In genomic region chr2:100998235-100998573, GRCh38 we compare ENCODE assay signal across 25 cellular contexts.
"Had no signal": no experiment of that assay in that cellular context is flagged by ENCODE, and none has a peak within 500 bp of the region (broad histone marks: within the 10 kb centered on the region; RNA-seq: fewer than 3 reads in every experiment).

No MANE protein-coding gene starts in this region.

- H3K4me1 ChIP-seq: pancreas, psoas muscle had no signal

- H3K27ac Mint-ChIP-seq: activated naive CD8-positive, alpha-beta T cell treated with anti-CD3 and anti-CD28 coated beads for 36 hours; nephron; stimulated activated memory B cell treated with anti-CD40 and anti-IgM and Interleukin-4, amounts not matched to agents 10 μg/mL and 1 μg/mL and 100 μg/mL, for 72 hours; T-helper 1 cell treated with Interleukin-12 subunit alpha and Interleukin-12 subunit beta and Interleukin-4 antibody, amounts not matched to agents 30 μg/mL and 1 μg/mL, for 36 hours; WTC11 had no signal

- H3K4me2 ChIP-seq: smooth muscle cell had no signal

- H3K27me3 ChIP-seq: pancreas, stomach, transverse colon had no signal

- DNase-seq: activated CD4-positive, alpha-beta T cell treated with anti-CD3 and anti-CD28 coated beads, Interleukin-2, amount 50 U/mL, for 48 hours; activated naive CD4-positive, alpha-beta T cell treated with Interleukin-2 at 50 U/mL for 16 hours; activated naive CD8-positive, alpha-beta T cell treated with anti-CD3 and anti-CD28 coated beads for 36 hours; activated T-cell treated with anti-CD3 and anti-CD28 coated beads, Interleukin-2, amount 50 U/mL, for 48 hours; amygdala; hippocampal formation; left ventricle myocardium superior; pancreas; psoas muscle; right cardiac atrium; stimulated activated CD4-positive, alpha-beta T cell treated with anti-CD3 and anti-CD28 coated beads, Interleukin-15, amount 100 ng/mL, for 24 hours; stomach; T1000; transverse colon had no signal

- H3K27me3 Mint-ChIP-seq: activated naive CD8-positive, alpha-beta T cell treated with anti-CD3 and anti-CD28 coated beads for 36 hours; stimulated activated memory B cell treated with anti-CD40 and anti-IgM and Interleukin-4, amounts not matched to agents 10 μg/mL and 1 μg/mL and 100 μg/mL, for 72 hours had no signal

- H3K36me3 ChIP-seq: neutrophil had no signal

- H3K27ac ChIP-seq: coronary artery, epithelial cell of prostate, neutrophil, pancreas, psoas muscle, stomach, transverse colon had no signal

- H3K9me3 ChIP-seq: neutrophil, pancreas, psoas muscle, stomach, transverse colon had no signal

- H3K4me3 Mint-ChIP-seq: activated naive CD8-positive, alpha-beta T cell treated with anti-CD3 and anti-CD28 coated beads for 36 hours; nephron; stimulated activated memory B cell treated with anti-CD40 and anti-IgM and Interleukin-4, amounts not matched to agents 10 μg/mL and 1 μg/mL and 100 μg/mL, for 72 hours; T-helper 1 cell treated with Interleukin-12 subunit alpha and Interleukin-12 subunit beta and Interleukin-4 antibody, amounts not matched to agents 30 μg/mL and 1 μg/mL, for 36 hours; WTC11 had no signal

- H3K9me3 Mint-ChIP-seq: activated naive CD8-positive, alpha-beta T cell treated with anti-CD3 and anti-CD28 coated beads for 36 hours; nephron; stimulated activated memory B cell treated with anti-CD40 and anti-IgM and Interleukin-4, amounts not matched to agents 10 μg/mL and 1 μg/mL and 100 μg/mL, for 72 hours; T-helper 1 cell treated with Interleukin-12 subunit alpha and Interleukin-12 subunit beta and Interleukin-4 antibody, amounts not matched to agents 30 μg/mL and 1 μg/mL, for 36 hours; WTC11 had no signal

- FAIRE-seq: bronchial epithelial cell, frontal cortex, pancreas, urothelium cell line had no signal

- ATAC-seq: left ventricle myocardium superior; pancreas; psoas muscle; right cardiac atrium; stimulated activated memory B cell treated with anti-CD40 and anti-IgM and Interleukin-4, amounts not matched to agents 10 μg/mL and 1 μg/mL and 100 μg/mL, for 72 hours; WTC11 had no signal

- H3K4me3 ChIP-seq: coronary artery, pancreas, psoas muscle, smooth muscle cell, stomach, transverse colon had no signal
